8 cellular contexts compared by ENCODE assay signal in the genomic region with DNA sequence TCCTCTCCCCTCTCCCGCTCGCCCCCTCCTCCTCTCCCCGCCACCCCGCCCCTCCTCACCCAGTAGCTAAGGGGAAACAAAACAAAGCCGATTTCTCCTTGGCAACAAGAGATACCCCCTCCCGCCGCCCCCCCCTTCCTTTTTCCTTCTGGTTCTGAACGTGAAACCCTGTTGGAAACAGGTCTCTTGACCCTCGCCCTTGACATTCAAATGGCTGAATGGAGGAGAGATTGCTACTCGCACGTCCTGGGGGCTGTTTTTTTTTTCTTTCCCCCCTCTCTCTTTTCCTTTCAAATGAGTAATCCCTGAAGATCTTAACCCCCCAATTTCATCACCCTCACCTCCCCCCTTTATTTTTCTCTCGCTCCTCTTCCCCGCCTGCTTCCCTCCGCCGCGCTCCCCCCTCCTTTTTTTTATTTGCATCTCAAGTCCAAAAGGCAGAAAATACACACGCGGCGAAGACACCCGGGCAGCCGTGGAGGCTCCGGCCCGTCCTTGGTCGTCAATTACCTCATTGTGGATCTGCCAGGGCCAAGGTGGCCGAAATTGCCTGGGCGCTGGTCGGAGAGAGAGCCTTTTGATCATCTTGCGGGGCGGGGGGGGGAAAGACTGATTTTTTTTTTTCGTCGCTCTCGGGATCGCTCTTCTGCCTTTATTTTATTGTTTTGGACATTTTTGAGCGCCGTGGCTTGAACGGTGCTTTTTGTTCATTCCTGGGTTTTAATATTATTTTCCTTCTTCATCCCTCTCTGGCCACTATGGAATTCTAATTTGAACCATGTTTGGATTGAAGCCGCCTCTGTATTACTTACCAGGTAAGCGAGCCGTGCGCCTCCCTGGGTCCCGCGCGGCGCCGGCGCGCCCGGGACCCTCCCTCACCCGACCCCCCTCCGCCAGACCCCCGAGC. TPM values are rescaled to one million over a fixed set of nuclear protein-coding genes. Genes with fewer than 3 reads are reported as not detected.
DNase-seq lines count a peak whose midpoint lies in the region; ATAC-seq and TF ChIP-seq lines count a peak whose summit lies in the region.

No MANE protein-coding gene starts in this region.

- H3K27me3 Mint-ChIP-seq in activated CD4-positive, alpha-beta T cell treated with anti-CD3 and anti-CD28 coated beads, Interleukin-2, amount 10 ng/mL, durations not matched to agents 24 days and 14 days, result peaks cover 8% of the 10 kb centered on the region

- no peak for ATAC-seq in sciatic nerve
- ATAC-seq in HG02678 (IDR thresholded peaks at IDR 0.05; ENCODE audit: unreplicated experiment), result no peak

- peaks cover 25 to 28% of the 10 kb centered on the region in 2 experiments for H3K4me1 ChIP-seq in neutrophil (ENCODE audit: control insufficient read depth in 1 of 2, insufficient read depth in 1 of 2, low read depth in 1 of 2, low read length in 1 of 2)

- intact Hi-C loops in activated CD4-positive, alpha-beta T cell treated with anti-CD3 and anti-CD28 coated beads, Interleukin-2, amount 10 ng/mL, durations not matched to agents 24 days and 14 days (cut with micrococcal nuclease), result loop anchor here (2.0 to 10.0 kb wide), 4 partner anchors 15 to 961 kb away; a partner anchor contains a TSS
- intact Hi-C loops in sciatic nerve (cut with DNase I), result no loop called here

- peak overlapping the region; percentile 98 for H3K27ac Mint-ChIP-seq in activated CD4-positive, alpha-beta T cell treated with anti-CD3 and anti-CD28 coated beads, Interleukin-2, amount 10 ng/mL, durations not matched to agents 24 days and 14 days

- peak overlapping the region; percentile 95 for H3K4me3 Mint-ChIP-seq in activated CD4-positive, alpha-beta T cell treated with anti-CD3 and anti-CD28 coated beads, Interleukin-2, amount 10 ng/mL, durations not matched to agents 24 days and 14 days

- no peaks in the 10 kb centered on the region for H3K36me3 ChIP-seq in neutrophil

- peak; percentile 37 for DNase-seq in activated CD4-positive, alpha-beta T cell treated with anti-CD3 and anti-CD28 coated beads for 48 hours
- no peak for DNase-seq in activated CD4-positive, alpha-beta T cell treated with anti-CD3 and anti-CD28 coated beads for 1 hour
- DNase-seq in NCI-H146 (lab: John Stamatoyannopoulos, UW) (peak; percentile 87), fibroblast of mammary gland (ENCODE audit: low read depth) (peak; percentile 30), sciatic nerve (ENCODE audit: low spot score) (no peak)
- peak; percentile 75 for DNase-seq in activated CD4-positive, alpha-beta T cell treated with anti-CD3 and anti-CD28 coated beads, Interleukin-2, amount 10 ng/mL, durations not matched to agents 24 days and 14 days

- H3K4me3 ChIP-seq in fibroblast of mammary gland (ENCODE audit: control insufficient read depth, low read depth, low read length), result peak overlapping the region; percentile 70
- peak overlapping the region; percentile 83 to 86 for H3K4me3 ChIP-seq in neutrophil (ENCODE audit: low read depth in 1 of 2, low read length in 1 of 2)

- H3K27me3 ChIP-seq in neutrophil, result no peaks in the 10 kb centered on the region

- H3K4me1 Mint-ChIP-seq in activated CD4-positive, alpha-beta T cell treated with anti-CD3 and anti-CD28 coated beads, Interleukin-2, amount 10 ng/mL, durations not matched to agents 24 days and 14 days, result peaks cover 38% of the 10 kb centered on the region

- H3K9me3 Mint-ChIP-seq in activated CD4-positive, alpha-beta T cell treated with anti-CD3 and anti-CD28 coated beads, Interleukin-2, amount 10 ng/mL, durations not matched to agents 24 days and 14 days, result no peaks in the 10 kb centered on the region

- no peaks in the 10 kb centered on the region for H3K9me3 ChIP-seq in neutrophil

- peak overlapping the region; percentile 86 for H3K27ac ChIP-seq in neutrophil

- TF ChIP-seq CTCF in fibroblast of mammary gland (conservative IDR thresholded peaks at IDR 0.05; ENCODE audit: control insufficient read depth, insufficient read depth, low read depth, low read length), result no peak
- TF ChIP-seq CTCF in neutrophil (IDR thresholded peaks at IDR 0.05), result no peak

- peaks cover 8% of the 10 kb centered on the region for H3K36me3 Mint-ChIP-seq in activated CD4-positive, alpha-beta T cell treated with anti-CD3 and anti-CD28 coated beads, Interleukin-2, amount 10 ng/mL, durations not matched to agents 24 days and 14 days (ENCODE audit: low read depth)

RNA-seq across cellular contexts. Expression of a gene that starts 57.3 kb away (rescaled TPM):
- 34.1 and 37.5 TPM in 2 replicates for total RNA-seq in activated CD4-positive, alpha-beta T cell treated with anti-CD3 and anti-CD28 coated beads, Interleukin-2, amount 10 ng/mL, durations not matched to agents 24 days and 14 days
- 97.3 TPM for total RNA-seq in sciatic nerve

Comparison
In these comparisons a context has a peak if more than half of its experiments do, and no peak if none do; other contexts are left out.
1. DNase-seq: peak in activated CD4-positive, alpha-beta T cell treated with anti-CD3 and anti-CD28 coated beads for 48 hours (single experiment), NCI-H146 (single experiment), activated CD4-positive, alpha-beta T cell treated with anti-CD3 and anti-CD28 coated beads, Interleukin-2, amount 10 ng/mL, durations not matched to agents 24 days and 14 days (single experiment) and fibroblast of mammary gland (single experiment); none in activated CD4-positive, alpha-beta T cell treated with anti-CD3 and anti-CD28 coated beads for 1 hour (single experiment) and sciatic nerve (single experiment).